ENCODE assay signal across 21 cellular contexts in the genomic region with DNA sequence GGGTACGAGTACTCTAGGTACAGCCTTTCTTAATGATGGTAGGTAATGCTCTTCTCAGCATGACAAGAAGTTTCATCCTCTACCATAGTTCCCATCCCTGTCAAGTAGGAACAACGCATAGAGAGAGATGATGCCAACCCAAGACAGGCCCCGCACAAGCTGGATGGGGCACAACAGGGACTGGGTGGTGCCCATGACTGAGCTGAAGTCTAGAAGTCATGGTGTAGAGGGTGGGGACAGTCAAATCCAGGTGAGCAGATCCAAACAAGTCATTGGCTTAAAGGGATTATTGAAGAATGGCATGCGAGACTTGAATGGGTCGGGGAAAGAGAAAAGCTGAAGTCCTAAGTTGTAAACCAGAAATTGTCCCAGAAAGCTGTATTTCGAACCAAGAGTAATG.
"Had no signal": no experiment of that assay in that cellular context is flagged by ENCODE, and none has a peak within 500 bp of the region (broad histone marks: within the 10 kb centered on the region; RNA-seq: fewer than 3 reads in every experiment).

No MANE protein-coding gene starts in this region.

- H3K4me3 ChIP-seq: coronary artery, esophagus squamous epithelium, gastroesophageal sphincter, lung, pancreas, tibial artery, upper lobe of right lung had no signal

- H3K27me3 ChIP-seq: esophagus squamous epithelium, gastroesophageal sphincter, pancreas, tibial artery, upper lobe of right lung had no signal

- H3K36me3 ChIP-seq: esophagus squamous epithelium, gastroesophageal sphincter, pancreas, tibial artery, upper lobe of right lung had no signal

- H3K36me3 Mint-ChIP-seq: naive B cell had no signal

- H3K27me3 Mint-ChIP-seq: naive B cell had no signal

- H3K9me3 ChIP-seq: esophagus squamous epithelium, gastroesophageal sphincter, pancreas, tibial artery, upper lobe of right lung had no signal

- H3K9me3 Mint-ChIP-seq: naive B cell had no signal

- H3K27ac Mint-ChIP-seq: progenitor cell of endocrine pancreas had no signal

- DNase-seq: central memory CD4-positive, alpha-beta T cell; effector CD4-positive, alpha-beta T cell; esophagus squamous epithelium; glutamatergic neuron; left colon; left ventricle myocardium superior; mesendoderm; naive B cell; nucleus accumbens; pancreas; right cardiac atrium; small intestine; stimulated activated CD4-positive, alpha-beta T cell treated with anti-CD3 and anti-CD28 coated beads, Interleukin-2, amount 100 ng/mL, for 48 hours; stimulated activated naive CD8-positive, alpha-beta T cell treated with anti-CD3 and anti-CD28 coated beads, Interleukin-15, Interleukin-2, amounts not matched to agents 100 U/mL and 50 U/mL, for 24 hours; tibial artery; upper lobe of right lung had no signal

- H3K27ac ChIP-seq: coronary artery, epithelial cell of prostate, gastroesophageal sphincter, pancreas, tibial artery, upper lobe of right lung had no signal

- H3K4me1 ChIP-seq: pancreas, upper lobe of right lung had no signal

- H3K4me3 Mint-ChIP-seq: naive B cell had no signal

- FAIRE-seq: pancreas, small intestine had no signal

- ATAC-seq: gastroesophageal sphincter; left colon; left ventricle myocardium superior; pancreas; right cardiac atrium; stimulated activated naive CD8-positive, alpha-beta T cell treated with anti-CD3 and anti-CD28 coated beads, Interleukin-15, Interleukin-2, amounts not matched to agents 100 U/mL and 50 U/mL, for 24 hours; upper lobe of right lung had no signal
